In genomic region chr11:61532136-61533038, GRCh38 we compare ENCODE assay signal across 9 cellular contexts. TPM values are rescaled to one million over a fixed set of nuclear protein-coding genes. Genes with fewer than 3 reads are reported as not detected.
A peak's percentile ranks its signal among the peaks of the same experiment; 100 is the strongest.
DNase-seq lines count a peak whose midpoint lies in the region; ATAC-seq, FAIRE-seq and TF ChIP-seq lines count a peak whose summit lies in the region.
"Had no signal": no experiment of that assay in that cellular context is flagged by ENCODE, and none has a peak within 500 bp of the region (broad histone marks: within the 10 kb centered on the region; RNA-seq: fewer than 3 reads in every experiment).

No MANE protein-coding gene starts in this region.

- H3K4me1 Mint-ChIP-seq in T-cell = no peaks in the 10 kb centered on the region
- H3K4me1 Mint-ChIP-seq in MCF 10A (ENCODE audit: insufficient read depth, unreplicated experiment) = peaks cover 19% of the 10 kb centered on the region

- ATAC-seq in T-cell (replicated peaks in 1 of 4) (peak in 2 of 4 experiments; percentile 56 to 71), mucosa of descending colon (peak; percentile 84), GM19452 (IDR thresholded peaks at IDR 0.05; ENCODE audit: unreplicated experiment) (no peak)

- H3K27ac ChIP-seq in MM.1S (ENCODE audit: low read length) = no peak overlapping the region

- no peaks in the 10 kb centered on the region for H4K20me1 ChIP-seq in MM.1S (ENCODE audit: insufficient read depth, low read length)

- intact Hi-C loops in MCF 10A (cut with micrococcal nuclease) (loop anchor here (1.0 kb wide), 1 partner anchor 96 kb away; no protein-coding TSS in a partner anchor), mucosa of descending colon (cut with DNase I, micrococcal nuclease) (no loop called here)

- H3K9me2 ChIP-seq in MM.1S (replicated peaks; ENCODE audit: insufficient read depth, low read length) = no peaks in the 10 kb centered on the region

- H3K4me2 ChIP-seq in MM.1S (ENCODE audit: low read depth, low read length) = no peak overlapping the region

- FAIRE-seq in urothelium cell line (lab: Jason Lieb, UNC) = no peak
- FAIRE-seq: A204.1 had no signal

- TF ChIP-seq CTCF in MM.1S (IDR thresholded peaks at IDR 0.05; ENCODE audit: low read length) (peak; percentile 88), MCF 10A (IDR thresholded peaks at IDR 0.05; ENCODE audit: unreplicated experiment) (peak; percentile 72), mucosa of descending colon (IDR thresholded peaks at IDR 0.05) (peak; percentile 86)

- no peak overlapping the region for H2AFZ ChIP-seq in MM.1S (ENCODE audit: low read length)

- BruUV-seq in MCF 10A (replicated peaks; lab: Mats Ljungman, UMichigan) = no TSS peak

- DNase-seq in DMS 273 (lab: John Stamatoyannopoulos, UW; ENCODE audit: unreplicated experiment) (peak; percentile 75), DMS 273 treated with DMSO at 0.1 percent for 48 hours (lab: John Stamatoyannopoulos, UW) (no peak), MM.1S (peak; percentile 41), T-cell (peak in 25 of 34 experiments; percentile 7 to 48 (median 29)), MCF 10A (ENCODE audit: unreplicated experiment) (peak; percentile 67), mucosa of descending colon (peak; percentile 70 to 77 (median 72)), urothelium cell line (ENCODE audit: low spot score) (peak; percentile 72)

- POLR2A ChIA-PET in T-cell (lab: Charles Lee) (no interaction called here), MCF 10A (lab: Yijun Ruan, JAX) (interaction anchor here (0.6 kb wide), 1 partner anchor 1067 kb away, joined by 3 read pairs; no protein-coding TSS in a partner anchor)

- no peaks in the 10 kb centered on the region for H3F3A ChIP-seq in MM.1S (ENCODE audit: insufficient read depth, low read length)

- H3K79me2 ChIP-seq in MM.1S (ENCODE audit: low read length) = no peaks in the 10 kb centered on the region

- no peak overlapping the region for H3K9ac ChIP-seq in MM.1S (ENCODE audit: low read length)

- CTCF ChIA-PET in T-cell (lab: Charles Lee) = interaction anchor here (0.6 kb wide), 2 partner anchors 196 to 811 kb away, joined by 4 to 5 read pairs; no protein-coding TSS in a partner anchor
- CTCF ChIA-PET in MCF 10A (lab: Yijun Ruan, JAX) = interaction anchor here (0.5 to 9.3 kb wide), 17 partner anchors 9 to 1410 kb away, joined by 3 to 77 read pairs (median 3); no protein-coding TSS in a partner anchor

- no peaks in the 10 kb centered on the region for H3K36me3 Mint-ChIP-seq in T-cell
- H3K36me3 Mint-ChIP-seq in MCF 10A (ENCODE audit: insufficient read depth, unreplicated experiment) = no peaks in the 10 kb centered on the region

- no peaks in the 10 kb centered on the region for H3K9me3 ChIP-seq in MM.1S (replicated peaks; ENCODE audit: insufficient read depth, low read length)
- no peaks in the 10 kb centered on the region for H3K9me3 ChIP-seq in mucosa of descending colon

- no peaks in the 10 kb centered on the region for H3K9me3 Mint-ChIP-seq in T-cell
- H3K9me3 Mint-ChIP-seq in MCF 10A (ENCODE audit: unreplicated experiment) = no peaks in the 10 kb centered on the region

- no peak overlapping the region for H3K4me3 Mint-ChIP-seq in T-cell
- no peak overlapping the region for H3K4me3 Mint-ChIP-seq in MCF 10A (ENCODE audit: unreplicated experiment)

- peaks cover 97% of the 10 kb centered on the region for H3K27me3 ChIP-seq in MM.1S (replicated peaks; ENCODE audit: insufficient read depth, low read length)

- H3K4me1 ChIP-seq in MM.1S (ENCODE audit: low read length) (no peaks in the 10 kb centered on the region), mucosa of descending colon (ENCODE audit: low read depth) (peaks cover 24% of the 10 kb centered on the region)

- H3K36me3 ChIP-seq in MM.1S (replicated peaks; ENCODE audit: insufficient read depth, low read length) (no peaks in the 10 kb centered on the region), mucosa of descending colon (ENCODE audit: low read depth) (no peaks in the 10 kb centered on the region)

- H3K27ac Mint-ChIP-seq in T-cell (no peak overlapping the region), MCF 10A (ENCODE audit: low read depth, unreplicated experiment) (no peak overlapping the region)

- H3K4me3 ChIP-seq in MM.1S (ENCODE audit: low read length) (no peak overlapping the region), mucosa of descending colon (no peak overlapping the region)

- H3K27me3 Mint-ChIP-seq in T-cell (peaks cover 23 to 25% of the 10 kb centered on the region in 2 donors), MCF 10A (ENCODE audit: insufficient read depth, unreplicated experiment) (no peaks in the 10 kb centered on the region)

RNA-seq across cellular contexts. Expression of gene LRRC10B, which starts 23.8 kb away (rescaled TPM):
- total RNA-seq in T-cell (under 1 TPM in 1 of 5 donors, not detected in 4; 0.21 TPM), MCF 10A (2022) (not detected in 2 replicates), mucosa of descending colon (1 to 10 TPM in 1 of 3 donors, under 1 TPM in 2; 0.72 to 1.7 (median 0.89) TPM)

RNA-seq across cellular contexts. Expression of gene SYT7, which starts 48.5 kb away (rescaled TPM):
- total RNA-seq in T-cell = under 1 TPM in 3 of 5 donors, not detected in 2; 0.19 to 0.26 (median 0.20) TPM
- total RNA-seq in MCF 10A (2022) = 25.2 and 57.7 TPM in 2 replicates
- total RNA-seq in mucosa of descending colon = 10 to 100 TPM in 2 of 3 donors, 1 to 10 TPM in 1; 8.2 to 19.7 (median 19.0) TPM

Comparison
In these comparisons a context has a peak if more than half of its experiments do, and no peak if none do; other contexts are left out.
1. RNA of gene SYT7, which starts 48.5 kb away (total RNA-seq): 25.2 to 57.7 TPM in MCF 10A and 8.2 to 19.7 TPM in mucosa of descending colon; 0.19 to 0.26 TPM in T-cell; every median in the first group is over 4 times any median in the second.
2. Peak in every context shown above with its lines, with median percentiles within 50 percentile points of each other: CTCF ChIP-seq.